ENCODE assay signal across 21 cellular contexts in genomic region chr3:141835557-141836224, GRCh38.
"Had no signal": no experiment of that assay in that cellular context is flagged by ENCODE, and none has a peak within 500 bp of the region (broad histone marks: within the 10 kb centered on the region; RNA-seq: fewer than 3 reads in every experiment).

No MANE protein-coding gene starts in this region.

- H3K9me3 ChIP-seq: neutrophil, psoas muscle, right lobe of liver, suprapubic skin, tibial artery, upper lobe of left lung, uterus had no signal

- DNase-seq: effector memory CD4-positive, alpha-beta T cell; erythroblast; foreskin keratinocyte; kidney; left cardiac atrium; mesendoderm; naive B cell; psoas muscle; retina; right lobe of liver; stimulated activated CD4-positive, alpha-beta T cell treated with anti-CD3 and anti-CD28 coated beads, Interleukin-4, amount 100 ng/mL, for 1 hour; stimulated activated CD8-positive, alpha-beta memory T cell treated with anti-CD3 and anti-CD28 coated beads, Interleukin-4, amount 100 ng/mL, for 48 hours; stimulated activated naive CD8-positive, alpha-beta T cell treated with anti-CD3 and anti-CD28 coated beads, Interleukin-15, Interleukin-2, amounts not matched to agents 100 U/mL and 50 U/mL, for 24 hours; tibial artery; upper lobe of left lung; uterus had no signal

- H3K27ac ChIP-seq: foreskin keratinocyte, hepatocyte, neutrophil, psoas muscle, right lobe of liver, suprapubic skin, tibial artery, upper lobe of left lung, uterus had no signal

- H3K4me1 ChIP-seq: psoas muscle, right lobe of liver, tibial artery, upper lobe of left lung, uterus had no signal

- H3K79me2 ChIP-seq: hepatocyte had no signal

- ATAC-seq: foreskin keratinocyte; left cardiac atrium; psoas muscle; right lobe of liver; stimulated activated effector memory CD8-positive, alpha-beta T cell treated with anti-CD3 and anti-CD28 coated beads, Interleukin-12 subunit alpha, Interleukin-12 subunit beta, amount 100 ng/mL, for 72 hours; stimulated activated naive CD8-positive, alpha-beta T cell treated with anti-CD3 and anti-CD28 coated beads, Interleukin-15, Interleukin-2, amounts not matched to agents 100 U/mL and 50 U/mL, for 24 hours had no signal

- H3K4me3 ChIP-seq: hepatocyte, psoas muscle, right lobe of liver, suprapubic skin, tibial artery, upper lobe of left lung, uterus had no signal

- H3K4me2 ChIP-seq: hepatocyte had no signal

- H3K27me3 ChIP-seq: foreskin keratinocyte, hepatocyte, neutrophil, right lobe of liver, suprapubic skin, tibial artery, upper lobe of left lung, uterus had no signal

- H3K36me3 ChIP-seq: neutrophil, right lobe of liver, suprapubic skin, tibial artery, upper lobe of left lung, uterus had no signal

- FAIRE-seq: endometrium, kidney had no signal

- H2AFZ ChIP-seq: hepatocyte had no signal
